1 cellular context compared by ENCODE assay signal in the genomic region with DNA sequence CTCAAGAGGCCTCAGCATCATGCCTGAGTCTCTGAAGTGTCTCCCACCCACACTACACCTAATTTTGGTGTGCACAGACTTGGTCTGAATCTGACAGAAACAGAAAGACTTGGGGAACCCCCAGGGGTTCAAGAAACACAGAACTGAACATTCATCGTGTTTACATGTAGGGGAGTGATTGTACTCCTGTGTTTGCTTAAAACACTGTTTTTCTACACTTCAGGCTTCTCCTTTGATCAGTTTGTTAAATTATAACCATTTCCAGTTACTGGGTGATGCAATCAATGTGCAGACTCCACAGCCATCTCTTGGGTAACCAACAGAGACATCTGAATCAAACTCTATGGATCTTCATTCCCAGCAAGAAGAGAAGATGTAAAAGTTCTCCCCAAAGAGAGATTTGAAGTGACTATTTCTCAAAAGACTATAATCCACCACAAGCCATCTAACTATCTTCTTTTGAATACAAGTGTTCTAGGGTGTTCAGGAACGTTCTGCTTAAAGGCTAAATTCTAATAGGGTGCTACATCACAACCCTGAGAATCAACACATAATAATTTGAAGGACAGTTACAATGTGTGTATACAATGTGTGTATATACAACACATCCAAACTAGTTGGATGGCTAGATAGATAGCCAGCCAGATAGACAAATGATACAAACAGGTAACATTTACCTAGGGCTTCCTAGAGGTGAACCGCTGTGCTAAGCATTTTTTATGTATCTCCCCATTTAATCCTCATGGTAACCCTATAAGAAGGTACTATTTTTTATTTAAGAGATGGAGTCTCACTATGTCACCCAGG.
TF ChIP-seq lines count a peak whose summit lies in the region.

No MANE protein-coding gene starts in this region.

TF ChIP-seq in HepG2, 621 proteins besides CTCF, POLR2A, EP300 and RAD21 (continued from another document and continues in another):
- TF ChIP-seq, protein P1, sequence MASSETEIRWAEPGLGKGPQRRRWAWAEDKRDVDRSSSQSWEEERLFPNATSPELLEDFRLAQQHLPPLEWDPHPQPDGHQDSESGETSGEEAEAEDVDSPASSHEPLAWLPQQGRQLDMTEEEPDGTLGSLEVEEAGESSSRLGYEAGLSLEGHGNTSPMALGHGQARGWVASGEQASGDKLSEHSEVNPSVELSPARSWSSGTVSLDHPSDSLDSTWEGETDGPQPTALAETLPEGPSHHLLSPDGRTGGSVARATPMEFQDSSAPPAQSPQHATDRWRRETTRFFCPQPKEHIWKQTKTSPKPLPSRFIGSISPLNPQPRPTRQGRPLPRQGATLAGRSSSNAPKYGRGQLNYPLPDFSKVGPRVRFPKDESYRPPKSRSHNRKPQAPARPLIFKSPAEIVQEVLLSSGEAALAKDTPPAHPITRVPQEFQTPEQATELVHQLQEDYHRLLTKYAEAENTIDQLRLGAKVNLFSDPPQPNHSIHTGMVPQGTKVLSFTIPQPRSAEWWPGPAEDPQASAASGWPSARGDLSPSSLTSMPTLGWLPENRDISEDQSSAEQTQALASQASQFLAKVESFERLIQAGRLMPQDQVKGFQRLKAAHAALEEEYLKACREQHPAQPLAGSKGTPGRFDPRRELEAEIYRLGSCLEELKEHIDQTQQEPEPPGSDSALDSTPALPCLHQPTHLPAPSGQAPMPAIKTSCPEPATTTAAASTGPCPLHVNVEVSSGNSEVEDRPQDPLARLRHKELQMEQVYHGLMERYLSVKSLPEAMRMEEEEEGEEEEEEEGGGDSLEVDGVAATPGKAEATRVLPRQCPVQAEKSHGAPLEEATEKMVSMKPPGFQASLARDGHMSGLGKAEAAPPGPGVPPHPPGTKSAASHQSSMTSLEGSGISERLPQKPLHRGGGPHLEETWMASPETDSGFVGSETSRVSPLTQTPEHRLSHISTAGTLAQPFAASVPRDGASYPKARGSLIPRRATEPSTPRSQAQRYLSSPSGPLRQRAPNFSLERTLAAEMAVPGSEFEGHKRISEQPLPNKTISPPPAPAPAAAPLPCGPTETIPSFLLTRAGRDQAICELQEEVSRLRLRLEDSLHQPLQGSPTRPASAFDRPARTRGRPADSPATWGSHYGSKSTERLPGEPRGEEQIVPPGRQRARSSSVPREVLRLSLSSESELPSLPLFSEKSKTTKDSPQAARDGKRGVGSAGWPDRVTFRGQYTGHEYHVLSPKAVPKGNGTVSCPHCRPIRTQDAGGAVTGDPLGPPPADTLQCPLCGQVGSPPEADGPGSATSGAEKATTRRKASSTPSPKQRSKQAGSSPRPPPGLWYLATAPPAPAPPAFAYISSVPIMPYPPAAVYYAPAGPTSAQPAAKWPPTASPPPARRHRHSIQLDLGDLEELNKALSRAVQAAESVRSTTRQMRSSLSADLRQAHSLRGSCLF (CRISPR knock-in tag; IDR thresholded peaks at IDR 0.05; ENCODE audit: borderline replicate concordance) = no peak
- TF ChIP-seq JUN (CRISPR knock-in tag; IDR thresholded peaks at IDR 0.05) = 0 out of 2 replicates have a peak, but pooled peaks have one; percentile 24
- no peak for TF ChIP-seq ZFP82 (CRISPR knock-in tag; IDR thresholded peaks at IDR 0.05; ENCODE audit: borderline replicate concordance)
- 0 out of 2 replicates have a peak, but pooled peaks have one; percentile 23 for TF ChIP-seq MEF2D (CRISPR knock-in tag; IDR thresholded peaks at IDR 0.05)
- peak; percentile 85 for TF ChIP-seq ASH2L (IDR thresholded peaks at IDR 0.05; ENCODE audit: insufficient read length, low read depth, low read length)
- TF ChIP-seq RFXAP (CRISPR knock-in tag; IDR thresholded peaks at IDR 0.05; ENCODE audit: borderline replicate concordance) = peak; percentile 87
- TF ChIP-seq ZNF674 (CRISPR knock-in tag; IDR thresholded peaks at IDR 0.05; ENCODE audit: low read depth) = no peak
- TF ChIP-seq, protein P2, sequence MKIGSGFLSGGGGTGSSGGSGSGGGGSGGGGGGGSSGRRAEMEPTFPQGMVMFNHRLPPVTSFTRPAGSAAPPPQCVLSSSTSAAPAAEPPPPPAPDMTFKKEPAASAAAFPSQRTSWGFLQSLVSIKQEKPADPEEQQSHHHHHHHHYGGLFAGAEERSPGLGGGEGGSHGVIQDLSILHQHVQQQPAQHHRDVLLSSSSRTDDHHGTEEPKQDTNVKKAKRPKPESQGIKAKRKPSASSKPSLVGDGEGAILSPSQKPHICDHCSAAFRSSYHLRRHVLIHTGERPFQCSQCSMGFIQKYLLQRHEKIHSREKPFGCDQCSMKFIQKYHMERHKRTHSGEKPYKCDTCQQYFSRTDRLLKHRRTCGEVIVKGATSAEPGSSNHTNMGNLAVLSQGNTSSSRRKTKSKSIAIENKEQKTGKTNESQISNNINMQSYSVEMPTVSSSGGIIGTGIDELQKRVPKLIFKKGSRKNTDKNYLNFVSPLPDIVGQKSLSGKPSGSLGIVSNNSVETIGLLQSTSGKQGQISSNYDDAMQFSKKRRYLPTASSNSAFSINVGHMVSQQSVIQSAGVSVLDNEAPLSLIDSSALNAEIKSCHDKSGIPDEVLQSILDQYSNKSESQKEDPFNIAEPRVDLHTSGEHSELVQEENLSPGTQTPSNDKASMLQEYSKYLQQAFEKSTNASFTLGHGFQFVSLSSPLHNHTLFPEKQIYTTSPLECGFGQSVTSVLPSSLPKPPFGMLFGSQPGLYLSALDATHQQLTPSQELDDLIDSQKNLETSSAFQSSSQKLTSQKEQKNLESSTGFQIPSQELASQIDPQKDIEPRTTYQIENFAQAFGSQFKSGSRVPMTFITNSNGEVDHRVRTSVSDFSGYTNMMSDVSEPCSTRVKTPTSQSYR (CRISPR knock-in tag; IDR thresholded peaks at IDR 0.05; ENCODE audit: borderline replicate concordance) = peak; percentile 66; the same call in 1 of the 2 replicates
- TF ChIP-seq, protein P3, sequence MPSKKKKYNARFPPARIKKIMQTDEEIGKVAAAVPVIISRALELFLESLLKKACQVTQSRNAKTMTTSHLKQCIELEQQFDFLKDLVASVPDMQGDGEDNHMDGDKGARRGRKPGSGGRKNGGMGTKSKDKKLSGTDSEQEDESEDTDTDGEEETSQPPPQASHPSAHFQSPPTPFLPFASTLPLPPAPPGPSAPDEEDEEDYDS (CRISPR knock-in tag; IDR thresholded peaks at IDR 0.05) = 0 out of 2 replicates have a peak, but pooled peaks have one; percentile 37
- TF ChIP-seq SNAPC2 (CRISPR knock-in tag; IDR thresholded peaks at IDR 0.05) = peak; percentile 33; the same call in 1 of the 2 replicates
- no peak for TF ChIP-seq DNMT1 (CRISPR knock-in tag; IDR thresholded peaks at IDR 0.05)
- no peak for TF ChIP-seq ZNF329 (CRISPR knock-in tag; IDR thresholded peaks at IDR 0.05; ENCODE audit: low read depth)
- TF ChIP-seq, protein P4, sequence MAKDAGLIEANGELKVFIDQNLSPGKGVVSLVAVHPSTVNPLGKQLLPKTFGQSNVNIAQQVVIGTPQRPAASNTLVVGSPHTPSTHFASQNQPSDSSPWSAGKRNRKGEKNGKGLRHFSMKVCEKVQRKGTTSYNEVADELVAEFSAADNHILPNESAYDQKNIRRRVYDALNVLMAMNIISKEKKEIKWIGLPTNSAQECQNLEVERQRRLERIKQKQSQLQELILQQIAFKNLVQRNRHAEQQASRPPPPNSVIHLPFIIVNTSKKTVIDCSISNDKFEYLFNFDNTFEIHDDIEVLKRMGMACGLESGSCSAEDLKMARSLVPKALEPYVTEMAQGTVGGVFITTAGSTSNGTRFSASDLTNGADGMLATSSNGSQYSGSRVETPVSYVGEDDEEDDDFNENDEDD (CRISPR knock-in tag; IDR thresholded peaks at IDR 0.05; ENCODE audit: borderline replicate concordance) = no peak; the same call in 1 of the 2 replicates
- TF ChIP-seq, protein P5, sequence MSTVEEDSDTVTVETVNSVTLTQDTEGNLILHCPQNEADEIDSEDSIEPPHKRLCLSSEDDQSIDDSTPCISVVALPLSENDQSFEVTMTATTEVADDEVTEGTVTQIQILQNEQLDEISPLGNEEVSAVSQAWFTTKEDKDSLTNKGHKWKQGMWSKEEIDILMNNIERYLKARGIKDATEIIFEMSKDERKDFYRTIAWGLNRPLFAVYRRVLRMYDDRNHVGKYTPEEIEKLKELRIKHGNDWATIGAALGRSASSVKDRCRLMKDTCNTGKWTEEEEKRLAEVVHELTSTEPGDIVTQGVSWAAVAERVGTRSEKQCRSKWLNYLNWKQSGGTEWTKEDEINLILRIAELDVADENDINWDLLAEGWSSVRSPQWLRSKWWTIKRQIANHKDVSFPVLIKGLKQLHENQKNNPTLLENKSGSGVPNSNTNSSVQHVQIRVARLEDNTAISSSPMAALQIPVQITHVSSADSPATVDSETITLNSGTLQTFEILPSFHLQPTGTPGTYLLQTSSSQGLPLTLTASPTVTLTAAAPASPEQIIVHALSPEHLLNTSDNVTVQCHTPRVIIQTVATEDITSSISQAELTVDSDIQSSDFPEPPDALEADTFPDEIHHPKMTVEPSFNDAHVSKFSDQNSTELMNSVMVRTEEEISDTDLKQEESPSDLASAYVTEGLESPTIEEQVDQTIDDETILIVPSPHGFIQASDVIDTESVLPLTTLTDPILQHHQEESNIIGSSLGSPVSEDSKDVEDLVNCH (CRISPR knock-in tag; IDR thresholded peaks at IDR 0.05) = no peak
- no peak for TF ChIP-seq MTF1 (CRISPR knock-in tag; IDR thresholded peaks at IDR 0.05)
- TF ChIP-seq TCF7L2 (IDR thresholded peaks at IDR 0.05; ENCODE audit: low read depth, low read length) = peak; percentile 94
- TF ChIP-seq, protein P6, sequence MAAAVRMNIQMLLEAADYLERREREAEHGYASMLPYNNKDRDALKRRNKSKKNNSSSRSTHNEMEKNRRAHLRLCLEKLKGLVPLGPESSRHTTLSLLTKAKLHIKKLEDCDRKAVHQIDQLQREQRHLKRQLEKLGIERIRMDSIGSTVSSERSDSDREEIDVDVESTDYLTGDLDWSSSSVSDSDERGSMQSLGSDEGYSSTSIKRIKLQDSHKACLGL (CRISPR knock-in tag; IDR thresholded peaks at IDR 0.05) = no peak
- no peak for TF ChIP-seq PAX8 (CRISPR knock-in tag; IDR thresholded peaks at IDR 0.05; ENCODE audit: borderline replicate concordance)
- TF ChIP-seq FIP1L1 (IDR thresholded peaks at IDR 0.05; ENCODE audit: borderline replicate concordance, insufficient read depth, low read depth, low read length) = no peak
- TF ChIP-seq, protein P7, sequence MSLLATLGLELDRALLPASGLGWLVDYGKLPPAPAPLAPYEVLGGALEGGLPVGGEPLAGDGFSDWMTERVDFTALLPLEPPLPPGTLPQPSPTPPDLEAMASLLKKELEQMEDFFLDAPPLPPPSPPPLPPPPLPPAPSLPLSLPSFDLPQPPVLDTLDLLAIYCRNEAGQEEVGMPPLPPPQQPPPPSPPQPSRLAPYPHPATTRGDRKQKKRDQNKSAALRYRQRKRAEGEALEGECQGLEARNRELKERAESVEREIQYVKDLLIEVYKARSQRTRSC (CRISPR knock-in tag; IDR thresholded peaks at IDR 0.05; ENCODE audit: low read depth) = no peak
- TF ChIP-seq ATF1 (CRISPR knock-in tag; IDR thresholded peaks at IDR 0.05) = peak; percentile 72; the same call in 1 of the 2 replicates
- no peak for TF ChIP-seq POLR2AphosphoS2 (IDR thresholded peaks at IDR 0.05; ENCODE audit: low read depth, low read length)
- TF ChIP-seq ZNF138 (CRISPR knock-in tag; IDR thresholded peaks at IDR 0.05; ENCODE audit: low read depth) = no peak
- TF ChIP-seq SALL2 (CRISPR knock-in tag; IDR thresholded peaks at IDR 0.05) = no peak
- TF ChIP-seq EEA1 (CRISPR knock-in tag; IDR thresholded peaks at IDR 0.05; ENCODE audit: borderline replicate concordance) = no peak
- TF ChIP-seq KDM5B (CRISPR knock-in tag; IDR thresholded peaks at IDR 0.05; ENCODE audit: borderline replicate concordance) = no peak
- TF ChIP-seq RXRA (CRISPR knock-in tag; IDR thresholded peaks at IDR 0.05) = no peak; the same call in 1 of the 2 replicates
- TF ChIP-seq SMC3 (IDR thresholded peaks at IDR 0.05; ENCODE audit: low read length) = peak; percentile 37; the same call in 1 of the 2 replicates
- peak; percentile 76 for TF ChIP-seq PPARG (CRISPR knock-in tag; conservative IDR thresholded peaks at IDR 0.05)
- no peak for TF ChIP-seq EED (CRISPR knock-in tag; IDR thresholded peaks at IDR 0.05)
- TF ChIP-seq ZFAT (CRISPR knock-in tag; conservative IDR thresholded peaks at IDR 0.05) = no peak
- TF ChIP-seq RARA (CRISPR knock-in tag; IDR thresholded peaks at IDR 0.05) = peak; percentile 85
- peak; percentile 93 for TF ChIP-seq KDM4B (CRISPR knock-in tag; IDR thresholded peaks at IDR 0.05)
- peak; percentile 29; the same call in 1 of the 2 replicates for TF ChIP-seq ZNF746 (CRISPR knock-in tag; IDR thresholded peaks at IDR 0.05)
- peak; percentile 71; the same call in 1 of the 2 replicates for TF ChIP-seq ZNF652 (CRISPR knock-in tag; IDR thresholded peaks at IDR 0.05; ENCODE audit: borderline replicate concordance, low read depth)
- TF ChIP-seq NCOA2 (CRISPR knock-in tag; IDR thresholded peaks at IDR 0.05) = peak; percentile 99
- 0 out of 2 replicates have a peak, but pooled peaks have one; percentile 55 for TF ChIP-seq ZNF670 (CRISPR knock-in tag; IDR thresholded peaks at IDR 0.05; ENCODE audit: borderline replicate concordance)
- no peak for TF ChIP-seq KLF13 (CRISPR knock-in tag; IDR thresholded peaks at IDR 0.05)
- TF ChIP-seq PHF21A (CRISPR knock-in tag; IDR thresholded peaks at IDR 0.05) = peak; percentile 31; the same call in 1 of the 2 replicates
- TF ChIP-seq ZNF781 (CRISPR knock-in tag; IDR thresholded peaks at IDR 0.05; ENCODE audit: borderline replicate concordance, not compliant biosample characterization) = no peak
- TF ChIP-seq ZNF496 (CRISPR knock-in tag; IDR thresholded peaks at IDR 0.05; ENCODE audit: insufficient replicate concordance) = no peak
- TF ChIP-seq, protein P8, sequence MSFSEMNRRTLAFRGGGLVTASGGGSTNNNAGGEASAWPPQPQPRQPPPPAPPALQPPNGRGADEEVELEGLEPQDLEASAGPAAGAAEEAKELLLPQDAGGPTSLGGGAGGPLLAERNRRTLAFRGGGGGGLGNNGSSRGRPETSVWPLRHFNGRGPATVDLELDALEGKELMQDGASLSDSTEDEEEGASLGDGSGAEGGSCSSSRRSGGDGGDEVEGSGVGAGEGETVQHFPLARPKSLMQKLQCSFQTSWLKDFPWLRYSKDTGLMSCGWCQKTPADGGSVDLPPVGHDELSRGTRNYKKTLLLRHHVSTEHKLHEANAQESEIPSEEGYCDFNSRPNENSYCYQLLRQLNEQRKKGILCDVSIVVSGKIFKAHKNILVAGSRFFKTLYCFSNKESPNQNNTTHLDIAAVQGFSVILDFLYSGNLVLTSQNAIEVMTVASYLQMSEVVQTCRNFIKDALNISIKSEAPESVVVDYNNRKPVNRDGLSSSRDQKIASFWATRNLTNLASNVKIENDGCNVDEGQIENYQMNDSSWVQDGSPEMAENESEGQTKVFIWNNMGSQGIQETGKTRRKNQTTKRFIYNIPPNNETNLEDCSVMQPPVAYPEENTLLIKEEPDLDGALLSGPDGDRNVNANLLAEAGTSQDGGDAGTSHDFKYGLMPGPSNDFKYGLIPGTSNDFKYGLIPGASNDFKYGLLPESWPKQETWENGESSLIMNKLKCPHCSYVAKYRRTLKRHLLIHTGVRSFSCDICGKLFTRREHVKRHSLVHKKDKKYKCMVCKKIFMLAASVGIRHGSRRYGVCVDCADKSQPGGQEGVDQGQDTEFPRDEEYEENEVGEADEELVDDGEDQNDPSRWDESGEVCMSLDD (CRISPR knock-in tag; IDR thresholded peaks at IDR 0.05; ENCODE audit: borderline replicate concordance) = peak; percentile 93; the same call in 1 of the 2 replicates
- TF ChIP-seq FOXJ3 (CRISPR knock-in tag; IDR thresholded peaks at IDR 0.05; ENCODE audit: borderline replicate concordance) = peak; percentile 97
- 0 out of 2 replicates have a peak, but pooled peaks have one; percentile 47 for TF ChIP-seq STAT5B (CRISPR knock-in tag; IDR thresholded peaks at IDR 0.05)
- no peak for TF ChIP-seq ZNF260 (CRISPR knock-in tag; IDR thresholded peaks at IDR 0.05; ENCODE audit: borderline replicate concordance, low read depth)
